ENCODE assay signal across 8 cellular contexts in genomic region chr1:10510520-10511493, GRCh38. TPM values are rescaled to one million over a fixed set of nuclear protein-coding genes. Genes with fewer than 3 reads are reported as not detected.
DNase-seq lines count a peak whose midpoint lies in the region; ATAC-seq and TF ChIP-seq lines count a peak whose summit lies in the region.

No MANE protein-coding gene starts in this region.

- DNase-seq in EH (ENCODE audit: low read depth) (peak; percentile 93), LNCaP clone FGC (ENCODE audit: low read depth) (no peak), renal cortical epithelial cell (ENCODE audit: low read depth) (peak; percentile 82), NCI-H187 (lab: John Stamatoyannopoulos, UW) (no peak), NCI-H774 (lab: John Stamatoyannopoulos, UW) (no peak)
- peak; percentile 87 for DNase-seq in activated CD4-positive, alpha-beta T cell treated with anti-CD3 and anti-CD28 coated beads for 48 hours
- DNase-seq in effector CD4-positive, alpha-beta T cell = peak; percentile 69

- no peak for TF ChIP-seq CTCF in LNCaP clone FGC (IDR thresholded peaks at IDR 0.05; ENCODE audit: control insufficient read depth, extremely low read depth, insufficient read depth)

- peak; percentile 86 for ATAC-seq in GM21723 (IDR thresholded peaks at IDR 0.05; ENCODE audit: unreplicated experiment)

- H3K4me3 ChIP-seq in LNCaP clone FGC (ENCODE audit: low read depth, low read length) = peak overlapping the region; percentile 19

RNA-seq across cellular contexts. Expression of gene PEX14, which starts 36.1 kb away (rescaled TPM):
- total RNA-seq in renal cortical epithelial cell = 10.2 and 26.1 TPM in 2 replicates

RNA-seq across cellular contexts. Expression of gene DFFA, which starts 38.5 kb away (rescaled TPM):
- 61.6 and 69.3 TPM in 2 replicates for total RNA-seq in renal cortical epithelial cell

Comparison
In these comparisons a context has a peak if more than half of its experiments do, and no peak if none do; other contexts are left out.
1. DNase-seq: peak in EH (single experiment), activated CD4-positive, alpha-beta T cell treated with anti-CD3 and anti-CD28 coated beads for 48 hours (single experiment), effector CD4-positive, alpha-beta T cell (single experiment) and renal cortical epithelial cell (single experiment); none in LNCaP clone FGC (single experiment), NCI-H187 (0 of 2) and NCI-H774 (single experiment).